Comparison of ENCODE assay signal across 15 cellular contexts in genomic region chrX:13080128-13080795, GRCh38. TPM values are rescaled to one million over a fixed set of nuclear protein-coding genes. Genes with fewer than 3 reads are reported as not detected.
DNase-seq lines count a peak whose midpoint lies in the region; ATAC-seq and TF ChIP-seq lines count a peak whose summit lies in the region.
"Had no signal": no experiment of that assay in that cellular context is flagged by ENCODE, and none has a peak within 500 bp of the region (broad histone marks: within the 10 kb centered on the region; RNA-seq: fewer than 3 reads in every experiment).

No MANE protein-coding gene starts in this region.

- no peaks in the 10 kb centered on the region for H3K36me3 Mint-ChIP-seq in stimulated activated naive CD8-positive, alpha-beta T cell treated with anti-CD3 and anti-CD28 coated beads, Interleukin-15, Interleukin-2, amounts not matched to agents 100 ng/mL and 50 ng/mL, for 24 hours (ENCODE audit: low read depth)
- no peaks in the 10 kb centered on the region for H3K36me3 Mint-ChIP-seq in activated CD8-positive, alpha-beta T cell treated with anti-CD3 and anti-CD28 coated beads for 36 hours (ENCODE audit: low read depth)
- no peaks in the 10 kb centered on the region for H3K36me3 Mint-ChIP-seq in memory B cell
- H3K36me3 Mint-ChIP-seq in WTC11 = no peaks in the 10 kb centered on the region

- no peaks in the 10 kb centered on the region for H3K9me3 ChIP-seq in BE2C
- H3K9me3 ChIP-seq: breast epithelium, HAP-1 had no signal

- no peaks in the 10 kb centered on the region for H3K4me1 ChIP-seq in BE2C
- H3K4me1 ChIP-seq: breast epithelium had no signal

- no peak for DNase-seq in stimulated activated naive CD8-positive, alpha-beta T cell treated with anti-CD3 and anti-CD28 coated beads, Interleukin-15, Interleukin-2, amounts not matched to agents 100 U/mL and 50 U/mL, for 24 hours
- DNase-seq in activated CD8-positive, alpha-beta T cell treated with anti-CD3 and anti-CD28 coated beads for 36 hours = no peak
- no peak for DNase-seq in memory B cell (ENCODE audit: low spot score in 2 of 2)
- no peak for DNase-seq in BE2C
- no peak for DNase-seq in WTC11 (ENCODE audit: low spot score)
- DNase-seq: activated CD4-positive, CD25-positive, alpha-beta regulatory T cell; endodermal cell; NCI-H1105 had no signal

- H3K4me1 Mint-ChIP-seq in stimulated activated naive CD8-positive, alpha-beta T cell treated with anti-CD3 and anti-CD28 coated beads, Interleukin-15, Interleukin-2, amounts not matched to agents 100 ng/mL and 50 ng/mL, for 24 hours (ENCODE audit: low read depth) = peaks cover 97% of the 10 kb centered on the region
- peaks cover 81% of the 10 kb centered on the region for H3K4me1 Mint-ChIP-seq in activated CD8-positive, alpha-beta T cell treated with anti-CD3 and anti-CD28 coated beads for 36 hours (ENCODE audit: low read depth)
- H3K4me1 Mint-ChIP-seq in memory B cell (peaks cover 39% of the 10 kb centered on the region), WTC11 (peaks cover 30% of the 10 kb centered on the region)

- TF ChIP-seq CTCF in activated CD8-positive, alpha-beta T cell treated with anti-CD3 and anti-CD28 coated beads for 36 hours (IDR thresholded peaks at IDR 0.05) = no peak
- TF ChIP-seq CTCF in BE2C (IDR thresholded peaks at IDR 0.05; ENCODE audit: low read depth, low read length) (no peak), WTC11 (IDR thresholded peaks at IDR 0.05) (no peak)

- peak overlapping the region; percentile 45 for H3K4me3 Mint-ChIP-seq in stimulated activated naive CD8-positive, alpha-beta T cell treated with anti-CD3 and anti-CD28 coated beads, Interleukin-15, Interleukin-2, amounts not matched to agents 100 ng/mL and 50 ng/mL, for 24 hours
- no peak overlapping the region for H3K4me3 Mint-ChIP-seq in activated CD8-positive, alpha-beta T cell treated with anti-CD3 and anti-CD28 coated beads for 36 hours
- H3K4me3 Mint-ChIP-seq in memory B cell = no peak overlapping the region
- no peak overlapping the region for H3K4me3 Mint-ChIP-seq in WTC11
- H3K4me3 Mint-ChIP-seq: endodermal cell had no signal

- H3K9me3 Mint-ChIP-seq in stimulated activated naive CD8-positive, alpha-beta T cell treated with anti-CD3 and anti-CD28 coated beads, Interleukin-15, Interleukin-2, amounts not matched to agents 100 ng/mL and 50 ng/mL, for 24 hours = no peaks in the 10 kb centered on the region
- no peaks in the 10 kb centered on the region for H3K9me3 Mint-ChIP-seq in activated CD8-positive, alpha-beta T cell treated with anti-CD3 and anti-CD28 coated beads for 36 hours
- H3K9me3 Mint-ChIP-seq in memory B cell (no peaks in the 10 kb centered on the region), WTC11 (no peaks in the 10 kb centered on the region)

- ATAC-seq in stimulated activated naive CD8-positive, alpha-beta T cell treated with anti-CD3 and anti-CD28 coated beads, Interleukin-15, Interleukin-2, amounts not matched to agents 100 U/mL and 50 U/mL, for 24 hours = no peak
- ATAC-seq in activated CD8-positive, alpha-beta T cell treated with anti-CD3 and anti-CD28 coated beads for 36 hours = no peak
- no peak for ATAC-seq in memory B cell (ENCODE audit: low read depth)
- no peak for ATAC-seq in HG02678 (IDR thresholded peaks at IDR 0.05; ENCODE audit: unreplicated experiment)
- ATAC-seq in HG03565 (IDR thresholded peaks at IDR 0.05; ENCODE audit: unreplicated experiment) = no peak
- no peak for ATAC-seq in WTC11
- ATAC-seq: K562 had no signal

- H3K36me3 ChIP-seq in BE2C = no peaks in the 10 kb centered on the region
- H3K36me3 ChIP-seq: breast epithelium, HAP-1 had no signal

- no peak overlapping the region for H3K4me3 ChIP-seq in BE2C (ENCODE audit: low read depth, low read length)
- H3K4me3 ChIP-seq: breast epithelium, HAP-1, K562 had no signal

- H3K27me3 Mint-ChIP-seq in stimulated activated naive CD8-positive, alpha-beta T cell treated with anti-CD3 and anti-CD28 coated beads, Interleukin-15, Interleukin-2, amounts not matched to agents 100 ng/mL and 50 ng/mL, for 24 hours = no peaks in the 10 kb centered on the region
- no peaks in the 10 kb centered on the region for H3K27me3 Mint-ChIP-seq in activated CD8-positive, alpha-beta T cell treated with anti-CD3 and anti-CD28 coated beads for 36 hours
- H3K27me3 Mint-ChIP-seq in memory B cell = no peaks in the 10 kb centered on the region
- no peaks in the 10 kb centered on the region; the same call in 1 of the 2 replicates for H3K27me3 Mint-ChIP-seq in WTC11 (ENCODE audit: low read depth)

- intact Hi-C loops in activated CD8-positive, alpha-beta T cell treated with anti-CD3 and anti-CD28 coated beads for 36 hours (cut with micrococcal nuclease) = no loop called here

- CTCF ChIA-PET in activated CD8-positive, alpha-beta T cell treated with anti-CD3 and anti-CD28 coated beads for 36 hours (lab: Charles Lee) = interaction anchor here (0.6 to 2.4 kb wide), 3 partner anchors 10 to 95 kb away, joined by 3 to 11 read pairs (median 3); no protein-coding TSS in a partner anchor
- CTCF ChIA-PET in WTC11 (lab: Charles Lee) = no interaction called here

- POLR2A ChIA-PET in activated CD8-positive, alpha-beta T cell treated with anti-CD3 and anti-CD28 coated beads for 36 hours (lab: Charles Lee) = interaction anchor here (1.3 to 19.9 kb wide), 2 partner anchors 105 to 124 kb away, joined by 6 to 333 read pairs; partner anchors contain the start of gene TMSB4X
- POLR2A ChIA-PET in WTC11 (lab: Charles Lee) = no interaction called here

- H3K27ac Mint-ChIP-seq in stimulated activated naive CD8-positive, alpha-beta T cell treated with anti-CD3 and anti-CD28 coated beads, Interleukin-15, Interleukin-2, amounts not matched to agents 100 ng/mL and 50 ng/mL, for 24 hours = peak overlapping the region; percentile 93
- H3K27ac Mint-ChIP-seq in activated CD8-positive, alpha-beta T cell treated with anti-CD3 and anti-CD28 coated beads for 36 hours = peak overlapping the region; percentile 95
- H3K27ac Mint-ChIP-seq in memory B cell (peak overlapping the region; percentile 96), WTC11 (no peak overlapping the region)
- H3K27ac Mint-ChIP-seq: endodermal cell had no signal

- H3K27me3 ChIP-seq in BE2C = no peaks in the 10 kb centered on the region

TF ChIP-seq in WTC11, 78 proteins besides CTCF, POLR2A, EP300 and RAD21:
- TF ChIP-seq KAT7 (CRISPR knock-in tag; IDR thresholded peaks at IDR 0.05; ENCODE audit: borderline replicate concordance) (no peak), ELF4 (CRISPR knock-in tag; IDR thresholded peaks at IDR 0.05; ENCODE audit: low read depth) (no peak), CREM (CRISPR knock-in tag; IDR thresholded peaks at IDR 0.05) (no peak)
- TF ChIP-seq, protein P1, sequence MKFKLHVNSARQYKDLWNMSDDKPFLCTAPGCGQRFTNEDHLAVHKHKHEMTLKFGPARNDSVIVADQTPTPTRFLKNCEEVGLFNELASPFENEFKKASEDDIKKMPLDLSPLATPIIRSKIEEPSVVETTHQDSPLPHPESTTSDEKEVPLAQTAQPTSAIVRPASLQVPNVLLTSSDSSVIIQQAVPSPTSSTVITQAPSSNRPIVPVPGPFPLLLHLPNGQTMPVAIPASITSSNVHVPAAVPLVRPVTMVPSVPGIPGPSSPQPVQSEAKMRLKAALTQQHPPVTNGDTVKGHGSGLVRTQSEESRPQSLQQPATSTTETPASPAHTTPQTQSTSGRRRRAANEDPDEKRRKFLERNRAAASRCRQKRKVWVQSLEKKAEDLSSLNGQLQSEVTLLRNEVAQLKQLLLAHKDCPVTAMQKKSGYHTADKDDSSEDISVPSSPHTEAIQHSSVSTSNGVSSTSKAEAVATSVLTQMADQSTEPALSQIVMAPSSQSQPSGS (CRISPR knock-in tag; IDR thresholded peaks at IDR 0.05; ENCODE audit: borderline replicate concordance, low read depth) = no peak
- TF ChIP-seq, protein P2, sequence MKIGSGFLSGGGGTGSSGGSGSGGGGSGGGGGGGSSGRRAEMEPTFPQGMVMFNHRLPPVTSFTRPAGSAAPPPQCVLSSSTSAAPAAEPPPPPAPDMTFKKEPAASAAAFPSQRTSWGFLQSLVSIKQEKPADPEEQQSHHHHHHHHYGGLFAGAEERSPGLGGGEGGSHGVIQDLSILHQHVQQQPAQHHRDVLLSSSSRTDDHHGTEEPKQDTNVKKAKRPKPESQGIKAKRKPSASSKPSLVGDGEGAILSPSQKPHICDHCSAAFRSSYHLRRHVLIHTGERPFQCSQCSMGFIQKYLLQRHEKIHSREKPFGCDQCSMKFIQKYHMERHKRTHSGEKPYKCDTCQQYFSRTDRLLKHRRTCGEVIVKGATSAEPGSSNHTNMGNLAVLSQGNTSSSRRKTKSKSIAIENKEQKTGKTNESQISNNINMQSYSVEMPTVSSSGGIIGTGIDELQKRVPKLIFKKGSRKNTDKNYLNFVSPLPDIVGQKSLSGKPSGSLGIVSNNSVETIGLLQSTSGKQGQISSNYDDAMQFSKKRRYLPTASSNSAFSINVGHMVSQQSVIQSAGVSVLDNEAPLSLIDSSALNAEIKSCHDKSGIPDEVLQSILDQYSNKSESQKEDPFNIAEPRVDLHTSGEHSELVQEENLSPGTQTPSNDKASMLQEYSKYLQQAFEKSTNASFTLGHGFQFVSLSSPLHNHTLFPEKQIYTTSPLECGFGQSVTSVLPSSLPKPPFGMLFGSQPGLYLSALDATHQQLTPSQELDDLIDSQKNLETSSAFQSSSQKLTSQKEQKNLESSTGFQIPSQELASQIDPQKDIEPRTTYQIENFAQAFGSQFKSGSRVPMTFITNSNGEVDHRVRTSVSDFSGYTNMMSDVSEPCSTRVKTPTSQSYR (CRISPR knock-in tag; IDR thresholded peaks at IDR 0.05) = no peak
- TF ChIP-seq, protein P3, sequence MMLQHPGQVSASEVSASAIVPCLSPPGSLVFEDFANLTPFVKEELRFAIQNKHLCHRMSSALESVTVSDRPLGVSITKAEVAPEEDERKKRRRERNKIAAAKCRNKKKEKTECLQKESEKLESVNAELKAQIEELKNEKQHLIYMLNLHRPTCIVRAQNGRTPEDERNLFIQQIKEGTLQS (CRISPR knock-in tag; conservative IDR thresholded peaks at IDR 0.05) = no peak

RNA-seq across cellular contexts. Expression of gene FAM9C, which starts 35.8 kb away (rescaled TPM):
- total RNA-seq in activated CD8-positive, alpha-beta T cell treated with anti-CD3 and anti-CD28 coated beads for 36 hours = not detected
- polyA plus RNA-seq in BE2C (2012; ENCODE audit: insufficient read depth, insufficient read length, low read depth) = not detected
- total RNA-seq in WTC11 (2021) = 0.07 to 0.28 TPM in 2 of 3 replicates, not detected in the other
- total RNA-seq: breast epithelium, endodermal cell, K562, lung microvascular endothelial cell had no signal
- polyA plus RNA-seq: K562 had no signal
